17 cellular contexts compared by ENCODE assay signal in the genomic region with DNA sequence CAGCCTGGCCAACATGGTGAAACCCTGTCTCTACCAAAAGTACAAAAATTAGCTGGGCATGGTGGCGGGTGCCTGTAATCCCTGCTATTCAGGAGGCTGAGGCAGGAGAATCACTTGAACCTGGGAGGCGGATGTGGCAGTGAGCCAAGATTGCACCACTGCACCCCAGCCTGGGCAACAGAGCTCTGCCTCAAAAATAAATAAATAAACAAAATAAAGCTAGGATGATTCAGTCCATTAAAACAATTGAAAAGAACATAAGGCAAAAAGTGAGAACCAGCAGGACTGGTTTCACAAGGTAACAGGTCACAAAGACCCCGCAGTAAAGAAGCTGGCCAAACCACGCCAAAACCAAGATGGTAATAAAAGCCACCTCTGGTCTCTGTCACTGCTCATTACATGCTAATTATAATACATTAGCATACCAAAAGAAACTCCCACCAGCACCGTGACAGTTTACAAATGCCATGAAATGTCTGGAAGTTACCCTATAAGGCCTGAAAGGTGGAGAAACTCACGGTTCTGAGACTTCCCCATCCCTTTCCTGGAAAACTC. TPM values are rescaled to one million over a fixed set of nuclear protein-coding genes. Genes with fewer than 3 reads are reported as not detected.
A peak's percentile ranks its signal among the peaks of the same experiment; 100 is the strongest.
DNase-seq lines count a peak whose midpoint lies in the region; ATAC-seq and TF ChIP-seq lines count a peak whose summit lies in the region.
"Had no signal": no experiment of that assay in that cellular context is flagged by ENCODE, and none has a peak within 500 bp of the region (broad histone marks: within the 10 kb centered on the region; RNA-seq: fewer than 3 reads in every experiment).

No MANE protein-coding gene starts in this region.

- 65% methylated on average over 6 of the region's 6 CpGs for WGBS in esophagus muscularis mucosa
- 48 to 75% methylated on average over 6 of the region's 6 CpGs for WGBS in sigmoid colon, 2 donors

- no peak overlapping the region for H3K27ac Mint-ChIP-seq in activated CD8-positive, alpha-beta T cell treated with anti-CD3 and anti-CD28 coated beads, Interleukin-2, amount 10 ng/mL, durations not matched to agents 7 days and 5 days
- H3K27ac Mint-ChIP-seq: activated naive CD4-positive, alpha-beta T cell treated with anti-CD3 and anti-CD28 coated beads for 36 hours; stimulated activated naive CD8-positive, alpha-beta T cell treated with anti-CD3 and anti-CD28 coated beads, Interleukin-15, amount 100 ng/mL, for 72 hours had no signal

- no peak for DNase-seq in AG10803 (ENCODE audit: low read depth)
- peak; percentile 10 for DNase-seq in LNCaP clone FGC (ENCODE audit: low read depth)
- no peak for DNase-seq in esophagus muscularis mucosa (ENCODE audit: extremely low spot score)
- no peak for DNase-seq in sigmoid colon
- no peak for DNase-seq in NCI-H187 (lab: John Stamatoyannopoulos, UW)
- DNase-seq in A673 (ENCODE audit: low spot score): no peak
- DNase-seq in stimulated activated CD4-positive, alpha-beta T cell treated with anti-CD3 and anti-CD28 coated beads, Interleukin-1b, Interleukin-23, amount 100 ng/mL, for 48 hours: no peak
- DNase-seq in activated CD8-positive, alpha-beta T cell treated with anti-CD3 and anti-CD28 coated beads, Interleukin-2, amount 10 ng/mL, durations not matched to agents 7 days and 5 days: no peak
- DNase-seq: activated naive CD4-positive, alpha-beta T cell treated with anti-CD3 and anti-CD28 coated beads for 36 hours; DMS 273 treated with DMSO at 0.1 percent for 48 hours; hippocampal formation; left lung; small intestine; stimulated activated naive CD8-positive, alpha-beta T cell treated with anti-CD3 and anti-CD28 coated beads, Interleukin-15, amount 100 ng/mL, for 72 hours had no signal

- H3K9me3 ChIP-seq in esophagus muscularis mucosa: no peaks in the 10 kb centered on the region
- H3K9me3 ChIP-seq in sigmoid colon: no peaks in the 10 kb centered on the region
- H3K9me3 ChIP-seq in A673 (ENCODE audit: low read depth, low read length, poor library complexity, severe bottlenecking): no peaks in the 10 kb centered on the region
- H3K9me3 ChIP-seq: left lung had no signal

- no peak for ATAC-seq in activated CD8-positive, alpha-beta T cell treated with anti-CD3 and anti-CD28 coated beads, Interleukin-2, amount 10 ng/mL, durations not matched to agents 7 days and 5 days
- ATAC-seq: left lung; stimulated activated naive CD8-positive, alpha-beta T cell treated with anti-CD3 and anti-CD28 coated beads, Interleukin-15, amount 100 ng/mL, for 72 hours had no signal

- H3K36me3 Mint-ChIP-seq in activated CD8-positive, alpha-beta T cell treated with anti-CD3 and anti-CD28 coated beads, Interleukin-2, amount 10 ng/mL, durations not matched to agents 7 days and 5 days (ENCODE audit: low read depth): no peaks in the 10 kb centered on the region

- H3K27me3 ChIP-seq in esophagus muscularis mucosa (no peaks in the 10 kb centered on the region), sigmoid colon (no peaks in the 10 kb centered on the region), A673 (replicated peaks; ENCODE audit: insufficient read depth, low read depth, low read length, poor library complexity) (no peaks in the 10 kb centered on the region)
- H3K27me3 ChIP-seq: left lung had no signal

- intact Hi-C loops in esophagus muscularis mucosa (cut with DNase I): no loop called here
- intact Hi-C loops in sigmoid colon (cut with DNase I): no loop called here
- intact Hi-C loops in A673 (cut with micrococcal nuclease; ENCODE audit: unreplicated experiment): no loop called here

- H3K36me3 ChIP-seq in esophagus muscularis mucosa: no peaks in the 10 kb centered on the region
- H3K36me3 ChIP-seq in sigmoid colon: no peaks in the 10 kb centered on the region
- H3K36me3 ChIP-seq in A673 (ENCODE audit: insufficient read depth, low read length, poor library complexity, severe bottlenecking): no peaks in the 10 kb centered on the region
- H3K36me3 ChIP-seq: left lung had no signal

- H3K9me3 Mint-ChIP-seq in activated CD8-positive, alpha-beta T cell treated with anti-CD3 and anti-CD28 coated beads, Interleukin-2, amount 10 ng/mL, durations not matched to agents 7 days and 5 days (ENCODE audit: insufficient read depth): no peaks in the 10 kb centered on the region
- H3K9me3 Mint-ChIP-seq: activated naive CD4-positive, alpha-beta T cell treated with anti-CD3 and anti-CD28 coated beads for 36 hours; neural crest cell; stimulated activated naive CD8-positive, alpha-beta T cell treated with anti-CD3 and anti-CD28 coated beads, Interleukin-15, amount 100 ng/mL, for 72 hours had no signal

- H3K27ac ChIP-seq in esophagus muscularis mucosa (replicated peaks in 1 of 4): peak overlapping the region; percentile 92 to 98 (median 93)
- peak overlapping the region; percentile 70 to 95 (median 91) for H3K27ac ChIP-seq in sigmoid colon
- no peak overlapping the region for H3K27ac ChIP-seq in A673 (ENCODE audit: low read depth, low read length, poor library complexity, severe bottlenecking)
- H3K27ac ChIP-seq: VCaP had no signal

- POLR2A ChIA-PET in A673 (lab: Charles Lee; ENCODE audit: low non-redundant PET): no interaction called here
- POLR2A ChIA-PET in activated CD8-positive, alpha-beta T cell treated with anti-CD3 and anti-CD28 coated beads, Interleukin-2, amount 10 ng/mL, durations not matched to agents 7 days and 5 days (lab: Charles Lee): no interaction called here

- H3K4me1 Mint-ChIP-seq in activated CD8-positive, alpha-beta T cell treated with anti-CD3 and anti-CD28 coated beads, Interleukin-2, amount 10 ng/mL, durations not matched to agents 7 days and 5 days (ENCODE audit: low read depth): peaks cover 14% of the 10 kb centered on the region

- no TSS peak for BruUV-seq in A673 (replicated peaks; lab: Mats Ljungman, UMichigan)

- TF ChIP-seq EP300 in esophagus muscularis mucosa (IDR thresholded peaks at IDR 0.05) (no peak), sigmoid colon (IDR thresholded peaks at IDR 0.05) (no peak)

- CTCF ChIA-PET in A673 (lab: Charles Lee): no interaction called here
- CTCF ChIA-PET in activated CD8-positive, alpha-beta T cell treated with anti-CD3 and anti-CD28 coated beads, Interleukin-2, amount 10 ng/mL, durations not matched to agents 7 days and 5 days (lab: Charles Lee): no interaction called here

- peaks cover 50 to 98% (median 93%) of the 10 kb centered on the region in 4 donors for H3K4me1 ChIP-seq in esophagus muscularis mucosa
- H3K4me1 ChIP-seq in sigmoid colon: peaks cover 0 to 95% (median 82%) of the 10 kb centered on the region in 4 donors
- no peaks in the 10 kb centered on the region for H3K4me1 ChIP-seq in A673 (ENCODE audit: insufficient read depth, low read length, poor library complexity, severe bottlenecking)

- peaks cover 40% of the 10 kb centered on the region for H3K27me3 Mint-ChIP-seq in activated CD8-positive, alpha-beta T cell treated with anti-CD3 and anti-CD28 coated beads, Interleukin-2, amount 10 ng/mL, durations not matched to agents 7 days and 5 days (ENCODE audit: low read depth)
- H3K27me3 Mint-ChIP-seq: stimulated activated naive CD8-positive, alpha-beta T cell treated with anti-CD3 and anti-CD28 coated beads, Interleukin-15, amount 100 ng/mL, for 72 hours had no signal

- H3K4me3 ChIP-seq in AG10803 (ENCODE audit: low read length) (peak overlapping the region; percentile 13), LNCaP clone FGC (ENCODE audit: low read depth, low read length) (no peak overlapping the region), esophagus muscularis mucosa (peak overlapping the region in 3 of 4 donors; percentile 8 to 40 (median 19)), sigmoid colon (peak overlapping the region in 3 of 4 donors; percentile 1 to 20 (median 6)), A673 (ENCODE audit: low read depth, low read length, poor library complexity, severe bottlenecking) (no peak overlapping the region)
- H3K4me3 ChIP-seq: left lung had no signal

- no peak for TF ChIP-seq CTCF in AG10803 (conservative IDR thresholded peaks at IDR 0.05; ENCODE audit: low read length)
- TF ChIP-seq CTCF in LNCaP clone FGC (IDR thresholded peaks at IDR 0.05; ENCODE audit: control insufficient read depth, extremely low read depth, insufficient read depth): no peak
- TF ChIP-seq CTCF in esophagus muscularis mucosa (IDR thresholded peaks at IDR 0.05): no peak
- no peak for TF ChIP-seq CTCF in sigmoid colon (IDR thresholded peaks at IDR 0.05)
- TF ChIP-seq CTCF in A673 (conservative IDR thresholded peaks at IDR 0.05; ENCODE audit: low read depth, low read length): no peak

- H3K4me3 Mint-ChIP-seq in activated CD8-positive, alpha-beta T cell treated with anti-CD3 and anti-CD28 coated beads, Interleukin-2, amount 10 ng/mL, durations not matched to agents 7 days and 5 days: no peak overlapping the region
- H3K4me3 Mint-ChIP-seq: activated naive CD4-positive, alpha-beta T cell treated with anti-CD3 and anti-CD28 coated beads for 36 hours; neural crest cell; stimulated activated naive CD8-positive, alpha-beta T cell treated with anti-CD3 and anti-CD28 coated beads, Interleukin-15, amount 100 ng/mL, for 72 hours had no signal

- TF ChIP-seq POLR2A in esophagus muscularis mucosa (IDR thresholded peaks at IDR 0.05; ENCODE audit: low read depth) (no peak), sigmoid colon (IDR thresholded peaks at IDR 0.05) (no peak)

RNA-seq across cellular contexts. Expression of gene LAMA4, which starts 10.4 kb away (rescaled TPM):
- total RNA-seq in esophagus muscularis mucosa (100 to 1,000 TPM; 261 to 336 (median 303) TPM), sigmoid colon (100 to 1,000 TPM in 3 of 4 donors, 10 to 100 TPM in 1; 95.3 to 225 (median 140) TPM), A673 (2021) (1.2 and 2.0 TPM in 2 replicates)
- 10 to 100 TPM in 1 of 3 donors, 1 to 10 TPM in 2; 6.9 to 16.6 (median 9.0) TPM for polyA plus RNA-seq in sigmoid colon
- total RNA-seq in activated CD8-positive, alpha-beta T cell treated with anti-CD3 and anti-CD28 coated beads, Interleukin-2, amount 10 ng/mL, durations not matched to agents 7 days and 5 days: not detected
- total RNA-seq: activated naive CD4-positive, alpha-beta T cell treated with anti-CD3 and anti-CD28 coated beads for 36 hours; OCI-LY7 had no signal

Comparison
In these comparisons a context has a peak if more than half of its experiments do, and no peak if none do; other contexts are left out.
1. H3K4me3 ChIP-seq: peak in AG10803 (single experiment), esophagus muscularis mucosa (3 of 4) and sigmoid colon (3 of 4); none in LNCaP clone FGC (single experiment) and A673 (single experiment).
2. RNA of gene LAMA4, which starts 10.4 kb away (total RNA-seq): 261 to 336 TPM in esophagus muscularis mucosa and 95.3 to 225 TPM in sigmoid colon; 1.2 to 2.0 TPM in A673 and not detected in activated CD8-positive, alpha-beta T cell treated with anti-CD3 and anti-CD28 coated beads, Interleukin-2, amount 10 ng/mL, durations not matched to agents 7 days and 5 days; every median in the first group is over 10 times any median in the second.